26 cellular contexts compared by ENCODE assay signal in genomic region chr20:30484009-30484748, GRCh38.
"Had no signal": no experiment of that assay in that cellular context is flagged by ENCODE, and none has a peak within 500 bp of the region (broad histone marks: within the 10 kb centered on the region; RNA-seq: fewer than 3 reads in every experiment).

No MANE protein-coding gene starts in this region.

- DNase-seq: activated B cell treated with CpG ODN at 0.5 μM for 24 hours; activated CD4-positive, alpha-beta T cell treated with anti-CD3 and anti-CD28 coated beads for 36 hours; activated CD4-positive, alpha-beta T cell treated with anti-CD3 and anti-CD28 coated beads, Interleukin-2, amount 50 U/mL, for 4 hours; activated CD8-positive, alpha-beta memory T cell treated with anti-CD3 and anti-CD28 coated beads for 24 hours; activated CD8-positive, alpha-beta memory T cell treated with anti-CD3 and anti-CD28 coated beads, Interleukin-2, amount 50 U/mL, for 4 hours; activated naive CD4-positive, alpha-beta T cell treated with anti-CD3 and anti-CD28 coated beads for 36 hours; activated naive CD8-positive, alpha-beta T cell treated with anti-CD3 and anti-CD28 coated beads, Interleukin-2, amount 10 ng/mL, durations not matched to agents 7 days and 5 days; activated T-cell treated with anti-CD3 and anti-CD28 coated beads, Interleukin-2, amount 50 U/mL, for 24 hours; amniotic stem cell; head of caudate nucleus; hypothalamus; islet precursor cell; left cardiac atrium; lower lobe of right lung; mesendoderm; naive B cell; retina; stimulated activated CD4-positive, alpha-beta T cell treated with anti-CD3 and anti-CD28 coated beads, Interleukin-1b, Interleukin-23, amount 100 ng/mL, for 48 hours; T-helper 17 cell; transverse colon had no signal

- H3K36me3 ChIP-seq: breast epithelium, gastroesophageal sphincter, lower lobe of right lung, transverse colon, vagina had no signal

- ATAC-seq: activated CD4-positive, alpha-beta T cell treated with anti-CD3 and anti-CD28 coated beads for 36 hours; activated T-helper 17 cell treated with anti-CD3 and anti-CD28 coated beads, Interleukin-2, amount 50 U/mL, for 72 hours; gastroesophageal sphincter; left cardiac atrium; lower lobe of right lung; T-helper 17 cell had no signal

- H3K4me1 ChIP-seq: breast epithelium, lower lobe of right lung, transverse colon, vagina had no signal

- H3K4me3 ChIP-seq: breast epithelium, coronary artery, gastroesophageal sphincter, lower lobe of right lung, transverse colon, vagina had no signal

- H3K27ac ChIP-seq: breast epithelium, coronary artery, epithelial cell of prostate, gastroesophageal sphincter, lower lobe of right lung, transverse colon, vagina had no signal

- H3K27me3 ChIP-seq: vagina had no signal
